ENCODE assay signal across 2 cellular contexts in the genomic region with DNA sequence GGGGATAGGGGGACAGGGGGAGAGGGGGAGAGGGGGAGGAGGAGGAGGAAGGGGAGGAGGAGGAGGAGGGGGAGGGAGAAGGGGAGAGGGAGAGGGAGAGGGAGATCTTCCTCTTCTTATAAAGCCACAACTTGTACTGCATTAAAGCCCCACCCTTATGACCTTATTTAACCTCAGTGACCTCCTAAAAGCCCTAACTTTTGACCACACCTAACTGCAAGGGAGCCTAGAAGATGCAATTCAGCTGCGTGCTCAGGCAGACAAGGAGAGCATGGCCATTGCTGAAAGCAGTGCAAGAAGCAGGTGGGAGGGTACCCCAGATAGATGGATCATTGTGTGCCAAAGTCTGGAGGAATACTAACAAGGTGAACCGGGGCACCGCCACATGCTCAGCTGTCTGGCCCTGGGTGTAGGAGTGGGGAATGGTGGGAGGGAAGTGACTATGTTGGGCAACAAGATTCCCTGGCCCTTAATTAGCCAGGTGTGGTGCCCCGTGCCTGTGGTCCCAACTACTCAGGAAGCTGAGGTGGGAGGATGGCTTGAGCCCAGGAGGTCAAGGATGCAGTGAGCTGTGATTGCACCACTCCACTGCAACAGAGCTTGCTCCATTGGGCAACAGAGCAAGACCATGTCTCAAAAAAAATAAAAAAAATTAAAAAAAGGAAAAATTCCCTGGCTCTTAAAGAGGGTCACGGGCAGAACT.
TF ChIP-seq lines count a peak whose summit lies in the region.

No MANE protein-coding gene starts in this region.

TF ChIP-seq in HEK293, 187 proteins besides CTCF, POLR2A, EP300 and RAD21 (continued from another document):
- TF ChIP-seq, protein P1, sequence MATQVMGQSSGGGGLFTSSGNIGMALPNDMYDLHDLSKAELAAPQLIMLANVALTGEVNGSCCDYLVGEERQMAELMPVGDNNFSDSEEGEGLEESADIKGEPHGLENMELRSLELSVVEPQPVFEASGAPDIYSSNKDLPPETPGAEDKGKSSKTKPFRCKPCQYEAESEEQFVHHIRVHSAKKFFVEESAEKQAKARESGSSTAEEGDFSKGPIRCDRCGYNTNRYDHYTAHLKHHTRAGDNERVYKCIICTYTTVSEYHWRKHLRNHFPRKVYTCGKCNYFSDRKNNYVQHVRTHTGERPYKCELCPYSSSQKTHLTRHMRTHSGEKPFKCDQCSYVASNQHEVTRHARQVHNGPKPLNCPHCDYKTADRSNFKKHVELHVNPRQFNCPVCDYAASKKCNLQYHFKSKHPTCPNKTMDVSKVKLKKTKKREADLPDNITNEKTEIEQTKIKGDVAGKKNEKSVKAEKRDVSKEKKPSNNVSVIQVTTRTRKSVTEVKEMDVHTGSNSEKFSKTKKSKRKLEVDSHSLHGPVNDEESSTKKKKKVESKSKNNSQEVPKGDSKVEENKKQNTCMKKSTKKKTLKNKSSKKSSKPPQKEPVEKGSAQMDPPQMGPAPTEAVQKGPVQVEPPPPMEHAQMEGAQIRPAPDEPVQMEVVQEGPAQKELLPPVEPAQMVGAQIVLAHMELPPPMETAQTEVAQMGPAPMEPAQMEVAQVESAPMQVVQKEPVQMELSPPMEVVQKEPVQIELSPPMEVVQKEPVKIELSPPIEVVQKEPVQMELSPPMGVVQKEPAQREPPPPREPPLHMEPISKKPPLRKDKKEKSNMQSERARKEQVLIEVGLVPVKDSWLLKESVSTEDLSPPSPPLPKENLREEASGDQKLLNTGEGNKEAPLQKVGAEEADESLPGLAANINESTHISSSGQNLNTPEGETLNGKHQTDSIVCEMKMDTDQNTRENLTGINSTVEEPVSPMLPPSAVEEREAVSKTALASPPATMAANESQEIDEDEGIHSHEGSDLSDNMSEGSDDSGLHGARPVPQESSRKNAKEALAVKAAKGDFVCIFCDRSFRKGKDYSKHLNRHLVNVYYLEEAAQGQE (tag by site-specific recombination; IDR thresholded peaks at IDR 0.05): no peak
- peak; percentile 27; the same call in 1 of the 2 replicates for TF ChIP-seq ZFHX2 (tag by site-specific recombination; conservative IDR thresholded peaks at IDR 0.05)

TF ChIP-seq in liver, 16 proteins besides CTCF, POLR2A, EP300 and RAD21 (continued from another document):
- TF ChIP-seq, protein P2, sequence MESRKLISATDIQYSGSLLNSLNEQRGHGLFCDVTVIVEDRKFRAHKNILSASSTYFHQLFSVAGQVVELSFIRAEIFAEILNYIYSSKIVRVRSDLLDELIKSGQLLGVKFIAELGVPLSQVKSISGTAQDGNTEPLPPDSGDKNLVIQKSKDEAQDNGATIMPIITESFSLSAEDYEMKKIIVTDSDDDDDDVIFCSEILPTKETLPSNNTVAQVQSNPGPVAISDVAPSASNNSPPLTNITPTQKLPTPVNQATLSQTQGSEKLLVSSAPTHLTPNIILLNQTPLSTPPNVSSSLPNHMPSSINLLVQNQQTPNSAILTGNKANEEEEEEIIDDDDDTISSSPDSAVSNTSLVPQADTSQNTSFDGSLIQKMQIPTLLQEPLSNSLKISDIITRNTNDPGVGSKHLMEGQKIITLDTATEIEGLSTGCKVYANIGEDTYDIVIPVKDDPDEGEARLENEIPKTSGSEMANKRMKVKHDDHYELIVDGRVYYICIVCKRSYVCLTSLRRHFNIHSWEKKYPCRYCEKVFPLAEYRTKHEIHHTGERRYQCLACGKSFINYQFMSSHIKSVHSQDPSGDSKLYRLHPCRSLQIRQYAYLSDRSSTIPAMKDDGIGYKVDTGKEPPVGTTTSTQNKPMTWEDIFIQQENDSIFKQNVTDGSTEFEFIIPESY (IDR thresholded peaks at IDR 0.05): no peak
- TF ChIP-seq TAF1 (conservative IDR thresholded peaks at IDR 0.05) (no peak), HNF4G (IDR thresholded peaks at IDR 0.05) (no peak), RXRA (IDR thresholded peaks at IDR 0.05) (peak in 1 of 2 donors; percentile 4), FOXA1 (IDR thresholded peaks at IDR 0.05) (no peak)
- TF ChIP-seq, protein P3, sequence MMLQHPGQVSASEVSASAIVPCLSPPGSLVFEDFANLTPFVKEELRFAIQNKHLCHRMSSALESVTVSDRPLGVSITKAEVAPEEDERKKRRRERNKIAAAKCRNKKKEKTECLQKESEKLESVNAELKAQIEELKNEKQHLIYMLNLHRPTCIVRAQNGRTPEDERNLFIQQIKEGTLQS (IDR thresholded peaks at IDR 0.05): no peak
- TF ChIP-seq, protein P4, sequence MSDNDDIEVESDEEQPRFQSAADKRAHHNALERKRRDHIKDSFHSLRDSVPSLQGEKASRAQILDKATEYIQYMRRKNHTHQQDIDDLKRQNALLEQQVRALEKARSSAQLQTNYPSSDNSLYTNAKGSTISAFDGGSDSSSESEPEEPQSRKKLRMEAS (IDR thresholded peaks at IDR 0.05): no peak
